12 cellular contexts compared by ENCODE assay signal in genomic region chr13:51728972-51729371, GRCh38.
A peak's percentile ranks its signal among the peaks of the same experiment; 100 is the strongest.
DNase-seq lines count a peak whose midpoint lies in the region; ATAC-seq, FAIRE-seq and TF ChIP-seq lines count a peak whose summit lies in the region.
"Had no signal": no experiment of that assay in that cellular context is flagged by ENCODE, and none has a peak within 500 bp of the region (broad histone marks: within the 10 kb centered on the region; RNA-seq: fewer than 3 reads in every experiment).

No MANE protein-coding gene starts in this region.

- H3K4me1 Mint-ChIP-seq in GM23338 = peaks cover 8% of the 10 kb centered on the region
- no peaks in the 10 kb centered on the region for H3K4me1 Mint-ChIP-seq in stimulated activated effector memory CD8-positive, alpha-beta T cell treated with anti-CD3 and anti-CD28 coated beads, Interleukin-12 subunit alpha, Interleukin-12 subunit beta, amount 100 ng/mL, for 72 hours
- H3K4me1 Mint-ChIP-seq: memory B cell had no signal

- no peak for FAIRE-seq in RCC 7860 (lab: Jason Lieb, UNC)

- H3K27me3 ChIP-seq in GM23338 (ENCODE audit: insufficient read depth) = no peaks in the 10 kb centered on the region
- H3K27me3 ChIP-seq in esophagus squamous epithelium = no peaks in the 10 kb centered on the region

- no peaks in the 10 kb centered on the region; the same call in 1 of the 2 replicates for H3K4me1 ChIP-seq in GM23338 (ENCODE audit: insufficient read depth)
- peaks cover 7 to 69% (median 14%) of the 10 kb centered on the region in 3 donors for H3K4me1 ChIP-seq in esophagus squamous epithelium

- H3K9me3 Mint-ChIP-seq in GM23338 = no peaks in the 10 kb centered on the region
- no peaks in the 10 kb centered on the region for H3K9me3 Mint-ChIP-seq in stimulated activated effector memory CD8-positive, alpha-beta T cell treated with anti-CD3 and anti-CD28 coated beads, Interleukin-12 subunit alpha, Interleukin-12 subunit beta, amount 100 ng/mL, for 72 hours
- H3K9me3 Mint-ChIP-seq: activated T-helper 17 cell treated with anti-CD3 and anti-CD28 coated beads, Interleukin-2, amount 50 U/mL, for 72 hours; memory B cell had no signal

- DNase-seq in GM23338 (ENCODE audit: low spot score) = peak; percentile 18
- DNase-seq in RCC 7860 (ENCODE audit: low spot score) = peak; percentile 49
- DNase-seq in esophagus squamous epithelium (lab: John Stamatoyannopoulos, UW) = no peak
- DNase-seq in stimulated activated effector memory CD8-positive, alpha-beta T cell treated with anti-CD3 and anti-CD28 coated beads, Interleukin-12 subunit alpha, Interleukin-12 subunit beta, amount 100 ng/mL, for 72 hours (ENCODE audit: low spot score in 2 of 2) = no peak
- no peak for DNase-seq in DMS79 (lab: John Stamatoyannopoulos, UW)
- no peak for DNase-seq in NCI-H446 (lab: John Stamatoyannopoulos, UW)
- DNase-seq in stimulated activated CD4-positive, alpha-beta T cell treated with anti-CD3 and anti-CD28 coated beads, Interleukin-4, amount 100 ng/mL, for 24 hours = no peak
- DNase-seq: DMS153; stimulated activated CD4-positive, alpha-beta T cell treated with anti-CD3 and anti-CD28 coated beads, Interleukin-4, amount 100 ng/mL, for 1 hour had no signal

- H3K9me3 ChIP-seq in esophagus squamous epithelium = no peaks in the 10 kb centered on the region

- intact Hi-C loops in esophagus squamous epithelium (cut with DNase I) = no loop called here

- H3K27me3 Mint-ChIP-seq in GM23338 (ENCODE audit: insufficient read depth, low read depth, poor library complexity) = peaks cover 7% of the 10 kb centered on the region
- H3K27me3 Mint-ChIP-seq: activated T-helper 17 cell treated with anti-CD3 and anti-CD28 coated beads, Interleukin-2, amount 50 U/mL, for 72 hours; memory B cell; progenitor cell of endocrine pancreas had no signal

- no peaks in the 10 kb centered on the region for H3K9me2 ChIP-seq in GM23338 (ENCODE audit: insufficient read depth)

- peaks cover 3% of the 10 kb centered on the region; the same call in 1 of the 2 replicates for H4K20me1 ChIP-seq in GM23338 (replicated peaks; ENCODE audit: insufficient read depth)

- no peak overlapping the region for H3K27ac Mint-ChIP-seq in GM23338
- no peak overlapping the region for H3K27ac Mint-ChIP-seq in stimulated activated effector memory CD8-positive, alpha-beta T cell treated with anti-CD3 and anti-CD28 coated beads, Interleukin-12 subunit alpha, Interleukin-12 subunit beta, amount 100 ng/mL, for 72 hours
- H3K27ac Mint-ChIP-seq: activated T-helper 17 cell treated with anti-CD3 and anti-CD28 coated beads, Interleukin-2, amount 50 U/mL, for 72 hours; memory B cell; progenitor cell of endocrine pancreas had no signal

- WGBS in esophagus squamous epithelium, 2 donors = 63 to 77% methylated on average over 10 of the region's 10 CpGs

- TF ChIP-seq CTCF in GM23338 (conservative IDR thresholded peaks at IDR 0.05; ENCODE audit: low read depth in 2 of 2) = no peak
- TF ChIP-seq CTCF in esophagus squamous epithelium (IDR thresholded peaks at IDR 0.05) = no peak

- H3K36me3 ChIP-seq in GM23338 (ENCODE audit: insufficient read depth) = no peaks in the 10 kb centered on the region
- H3K36me3 ChIP-seq in esophagus squamous epithelium = peaks cover 0 to 27% (median 0%) of the 10 kb centered on the region in 3 donors

- no peaks in the 10 kb centered on the region for H3F3A ChIP-seq in GM23338 (replicated peaks; ENCODE audit: low read depth)

- no peak overlapping the region for H3K27ac ChIP-seq in GM23338 (ENCODE audit: low read depth)
- peak overlapping the region in 3 of 4 donors; percentile 50 to 73 (median 69) for H3K27ac ChIP-seq in esophagus squamous epithelium

- H3K4me3 ChIP-seq in GM23338 (no peak overlapping the region), esophagus squamous epithelium (no peak overlapping the region)

- H2AFZ ChIP-seq in GM23338 = no peak overlapping the region

- H3K4me2 ChIP-seq in GM23338 = no peak overlapping the region

- ATAC-seq in GM23338 = no peak; the same call in 2 of the 3 replicates
- peak; percentile 32 for ATAC-seq in stimulated activated effector memory CD8-positive, alpha-beta T cell treated with anti-CD3 and anti-CD28 coated beads, Interleukin-12 subunit alpha, Interleukin-12 subunit beta, amount 100 ng/mL, for 72 hours

- peaks cover 11% of the 10 kb centered on the region; the same call in 2 of the 3 replicates for H3K36me3 Mint-ChIP-seq in GM23338 (ENCODE audit: low read depth)
- H3K36me3 Mint-ChIP-seq in stimulated activated effector memory CD8-positive, alpha-beta T cell treated with anti-CD3 and anti-CD28 coated beads, Interleukin-12 subunit alpha, Interleukin-12 subunit beta, amount 100 ng/mL, for 72 hours = no peaks in the 10 kb centered on the region

- no peak overlapping the region for H3K4me3 Mint-ChIP-seq in GM23338
- no peak overlapping the region for H3K4me3 Mint-ChIP-seq in stimulated activated effector memory CD8-positive, alpha-beta T cell treated with anti-CD3 and anti-CD28 coated beads, Interleukin-12 subunit alpha, Interleukin-12 subunit beta, amount 100 ng/mL, for 72 hours
- H3K4me3 Mint-ChIP-seq: activated T-helper 17 cell treated with anti-CD3 and anti-CD28 coated beads, Interleukin-2, amount 50 U/mL, for 72 hours; memory B cell had no signal

- TF ChIP-seq POLR2A in esophagus squamous epithelium (IDR thresholded peaks at IDR 0.05) = no peak

- no peaks in the 10 kb centered on the region for H3K79me2 ChIP-seq in GM23338 (replicated peaks; ENCODE audit: insufficient read depth)

TF ChIP-seq in GM23338, 12 proteins besides CTCF, POLR2A, EP300 and RAD21 (continues in another document):
- TF ChIP-seq EZH2 (IDR thresholded peaks at IDR 0.05; ENCODE audit: low read depth, unreplicated experiment) = no peak
- no peak for TF ChIP-seq ETS1 (IDR thresholded peaks at IDR 0.05)
- TF ChIP-seq POLR2AphosphoS5 (IDR thresholded peaks at IDR 0.05; ENCODE audit: low read depth) = no peak
- TF ChIP-seq ZNF462 (CRISPR knock-in tag; IDR thresholded peaks at IDR 0.05) = no peak

Comparison
In these comparisons a context has a peak if more than half of its experiments do, and no peak if none do; other contexts are left out.
1. DNase-seq: peak in GM23338 (single experiment) and RCC 7860 (single experiment); none in esophagus squamous epithelium (single experiment), stimulated activated effector memory CD8-positive, alpha-beta T cell treated with anti-CD3 and anti-CD28 coated beads, Interleukin-12 subunit alpha, Interleukin-12 subunit beta, amount 100 ng/mL, for 72 hours (0 of 2), DMS79 (single experiment), NCI-H446 (0 of 2) and stimulated activated CD4-positive, alpha-beta T cell treated with anti-CD3 and anti-CD28 coated beads, Interleukin-4, amount 100 ng/mL, for 24 hours (single experiment).